In the genomic region with DNA sequence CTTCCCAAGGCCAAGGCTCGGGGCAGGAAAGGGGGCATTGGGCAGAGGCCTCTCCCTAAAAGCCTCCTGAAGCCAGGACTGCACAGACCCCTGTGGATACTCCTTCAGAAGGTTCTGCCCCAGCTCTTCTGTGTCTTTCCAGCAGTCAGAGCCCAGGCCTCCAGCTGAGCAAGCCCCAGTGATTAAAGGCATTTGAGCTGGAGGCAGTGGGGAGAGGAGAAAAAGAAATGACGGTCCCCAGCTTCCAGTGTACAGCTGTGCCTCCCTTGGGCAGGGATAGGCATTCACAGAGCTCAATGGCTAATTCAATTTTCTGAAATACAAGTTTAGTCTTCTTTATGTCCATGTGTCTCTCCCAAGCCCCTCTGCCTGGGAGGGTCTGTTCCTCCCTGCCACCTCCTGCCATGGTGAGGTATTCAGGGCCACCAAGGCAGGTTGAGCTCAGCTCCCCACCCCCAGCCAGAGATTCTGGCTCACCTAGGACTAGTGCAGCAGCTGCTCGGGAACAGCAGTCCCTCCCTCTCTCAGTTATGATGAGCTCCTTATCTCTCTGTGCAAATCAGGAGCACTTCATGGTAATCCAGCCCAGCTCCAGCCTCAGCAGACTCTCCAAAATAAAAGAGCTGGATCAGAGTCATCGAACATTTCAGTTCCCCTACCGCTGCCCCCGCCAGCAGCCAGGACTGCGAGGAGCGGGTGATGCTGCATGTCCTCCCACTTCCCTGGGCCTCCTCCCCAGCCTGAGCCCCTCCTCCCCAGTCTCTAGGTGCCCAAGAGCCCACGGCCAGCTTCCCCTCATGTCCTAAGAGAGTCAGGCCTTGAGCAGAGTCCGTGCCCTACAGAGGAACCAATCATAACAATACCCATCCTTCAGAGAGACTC, we compare ENCODE assay signal across 1 cellular context.
TF ChIP-seq lines count a peak whose summit lies in the region.

No MANE protein-coding gene starts in this region.

TF ChIP-seq in SK-N-SH treated with all-trans-retinoic acid at 6 μM for 48 hours, 23 proteins besides CTCF, POLR2A, EP300 and RAD21 (continued from another document):
- TF ChIP-seq, protein P1, sequence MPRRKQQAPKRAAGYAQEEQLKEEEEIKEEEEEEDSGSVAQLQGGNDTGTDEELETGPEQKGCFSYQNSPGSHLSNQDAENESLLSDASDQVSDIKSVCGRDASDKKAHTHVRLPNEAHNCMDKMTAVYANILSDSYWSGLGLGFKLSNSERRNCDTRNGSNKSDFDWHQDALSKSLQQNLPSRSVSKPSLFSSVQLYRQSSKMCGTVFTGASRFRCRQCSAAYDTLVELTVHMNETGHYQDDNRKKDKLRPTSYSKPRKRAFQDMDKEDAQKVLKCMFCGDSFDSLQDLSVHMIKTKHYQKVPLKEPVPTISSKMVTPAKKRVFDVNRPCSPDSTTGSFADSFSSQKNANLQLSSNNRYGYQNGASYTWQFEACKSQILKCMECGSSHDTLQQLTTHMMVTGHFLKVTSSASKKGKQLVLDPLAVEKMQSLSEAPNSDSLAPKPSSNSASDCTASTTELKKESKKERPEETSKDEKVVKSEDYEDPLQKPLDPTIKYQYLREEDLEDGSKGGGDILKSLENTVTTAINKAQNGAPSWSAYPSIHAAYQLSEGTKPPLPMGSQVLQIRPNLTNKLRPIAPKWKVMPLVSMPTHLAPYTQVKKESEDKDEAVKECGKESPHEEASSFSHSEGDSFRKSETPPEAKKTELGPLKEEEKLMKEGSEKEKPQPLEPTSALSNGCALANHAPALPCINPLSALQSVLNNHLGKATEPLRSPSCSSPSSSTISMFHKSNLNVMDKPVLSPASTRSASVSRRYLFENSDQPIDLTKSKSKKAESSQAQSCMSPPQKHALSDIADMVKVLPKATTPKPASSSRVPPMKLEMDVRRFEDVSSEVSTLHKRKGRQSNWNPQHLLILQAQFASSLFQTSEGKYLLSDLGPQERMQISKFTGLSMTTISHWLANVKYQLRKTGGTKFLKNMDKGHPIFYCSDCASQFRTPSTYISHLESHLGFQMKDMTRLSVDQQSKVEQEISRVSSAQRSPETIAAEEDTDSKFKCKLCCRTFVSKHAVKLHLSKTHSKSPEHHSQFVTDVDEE (CRISPR knock-in tag; IDR thresholded peaks at IDR 0.05), result no peak
- TF ChIP-seq ZFP3 (CRISPR knock-in tag; IDR thresholded peaks at IDR 0.05) (no peak), ARNTL (CRISPR knock-in tag; IDR thresholded peaks at IDR 0.05; ENCODE audit: borderline replicate concordance, low read depth) (no peak), TCF4 (CRISPR knock-in tag; IDR thresholded peaks at IDR 0.05; ENCODE audit: borderline replicate concordance) (no peak), GLIS3 (CRISPR knock-in tag; IDR thresholded peaks at IDR 0.05) (no peak)
